Comparison of ENCODE assay signal across 8 cellular contexts in genomic region chr1:156860113-156860638, GRCh38. TPM values are rescaled to one million over a fixed set of nuclear protein-coding genes. Genes with fewer than 3 reads are reported as not detected.
DNase-seq lines count a peak whose midpoint lies in the region; ATAC-seq, FAIRE-seq and TF ChIP-seq lines count a peak whose summit lies in the region.

No MANE protein-coding gene starts in this region.

- in situ Hi-C loops in Panc1 (cut with HindIII; ENCODE audit: low pct_unique_long_range_greater_than_20kb, low sequenced_read_pairs): no loop called here

- peak overlapping the region; percentile 73 to 87 (median 84) for H3K4me3 Mint-ChIP-seq in CD4-positive, alpha-beta memory T cell

- DNase-seq in CD4-positive, alpha-beta memory T cell: peak in 4 of 5 donors; percentile 49 to 64 (median 52)
- DNase-seq in HEK293T (ENCODE audit: extremely low spot score): peak; percentile 86
- no peak for DNase-seq in Panc1 (ENCODE audit: low read depth, low spot score)
- peak; percentile 56 for DNase-seq in activated gamma-delta T cell treated with Interleukin-2 at 50 U/mL for 16 hours
- DNase-seq in glomerular visceral epithelial cell (ENCODE audit: extremely low spot score): peak; percentile 51
- peak in 5 of 6 donors; percentile 21 to 82 (median 51) for DNase-seq in pancreas
- DNase-seq in urothelium cell line (ENCODE audit: low spot score): peak; percentile 44

- WGBS in pancreas, 2 donors: 3% methylated on average over 35 of the region's 35 CpGs

- no peak overlapping the region for H3K27ac ChIP-seq in CD4-positive, alpha-beta memory T cell (ENCODE audit: low read depth, low read length)
- H3K27ac ChIP-seq in Panc1 (ENCODE audit: low read length) (no peak overlapping the region), pancreas (no peak overlapping the region)

- H3K4me1 ChIP-seq in CD4-positive, alpha-beta memory T cell (ENCODE audit: insufficient read depth, low read length): peaks cover 29% of the 10 kb centered on the region
- H3K4me1 ChIP-seq in Panc1 (ENCODE audit: control insufficient read depth, insufficient read depth, low read length) (peaks cover 13% of the 10 kb centered on the region), pancreas (peaks cover 0 to 23% (median 16%) of the 10 kb centered on the region in 3 donors)

- H3K9me3 ChIP-seq in CD4-positive, alpha-beta memory T cell (ENCODE audit: control insufficient read depth in 1 of 2, low read length in 2 of 2): no peaks in the 10 kb centered on the region
- H3K9me3 ChIP-seq in Panc1 (ENCODE audit: control insufficient read depth, insufficient read depth, low read depth, low read length) (no peaks in the 10 kb centered on the region), pancreas (no peaks in the 10 kb centered on the region)

- no TSS peak for BruUV-seq in Panc1 (replicated peaks; lab: Mats Ljungman, UMichigan)

- peak overlapping the region; percentile 49 to 63 for H3K4me3 ChIP-seq in CD4-positive, alpha-beta memory T cell (ENCODE audit: low read length in 2 of 2)
- peak overlapping the region; percentile 39 to 65 for H3K4me3 ChIP-seq in Panc1 (ENCODE audit: low read depth in 2 of 2, low read length in 2 of 2)
- peak overlapping the region in 1 of 4 donors; percentile 33 for H3K4me3 ChIP-seq in pancreas

- peaks cover 16% of the 10 kb centered on the region for H3K27me3 ChIP-seq in CD4-positive, alpha-beta memory T cell (ENCODE audit: insufficient read depth, low read length)
- no peaks in the 10 kb centered on the region; the same call in 1 of the 2 replicates for H3K27me3 ChIP-seq in Panc1 (ENCODE audit: control insufficient read depth, insufficient read depth, low read length)
- H3K27me3 ChIP-seq in pancreas: peaks cover 0 to 17% (median 0%) of the 10 kb centered on the region in 4 donors

- peaks cover 31 to 37% of the 10 kb centered on the region in 2 donors for H3K27me3 Mint-ChIP-seq in CD4-positive, alpha-beta memory T cell

- TF ChIP-seq CTCF in Panc1 (IDR thresholded peaks at IDR 0.05): peak; percentile 97
- TF ChIP-seq CTCF in pancreas (IDR thresholded peaks at IDR 0.05): peak; percentile 25 to 79 (median 70)

- intact Hi-C loops in CD4-positive, alpha-beta memory T cell (cut with micrococcal nuclease): loop anchor here (1.0 kb wide), 7 partner anchors 21 to 171 kb away; partner anchors contain the start of genes PRCC and SH2D2A
- intact Hi-C loops in Panc1 (cut with micrococcal nuclease; ENCODE audit: unreplicated experiment) (loop anchor here (2.0 to 10.0 kb wide), 2 partner anchors 59 to 165 kb away; no protein-coding TSS in a partner anchor), pancreas (cut with DNase I) (no loop called here)

- H3K36me3 Mint-ChIP-seq in CD4-positive, alpha-beta memory T cell: peaks cover 0 to 3% of the 10 kb centered on the region in 2 donors

- FAIRE-seq in pancreas (lab: Jason Lieb, UNC): no peak
- FAIRE-seq in urothelium cell line (lab: Jason Lieb, UNC): no peak

- H3K36me3 ChIP-seq in CD4-positive, alpha-beta memory T cell (ENCODE audit: insufficient read depth, low read length): no peaks in the 10 kb centered on the region
- H3K36me3 ChIP-seq in Panc1 (ENCODE audit: control insufficient read depth, insufficient read depth, low read length): no peaks in the 10 kb centered on the region
- no peaks in the 10 kb centered on the region for H3K36me3 ChIP-seq in pancreas

- CTCF ChIA-PET in CD4-positive, alpha-beta memory T cell (lab: Charles Lee; ENCODE audit: partially characterized antibody): interaction anchor here (0.7 to 10.1 kb wide), 37 partner anchors 8 to 236 kb away, joined by 3 to 344 read pairs (median 5); partner anchors contain the start of genes CRABP2, ISG20L2, METTL25B and PRCC
- CTCF ChIA-PET in HEK293T (lab: Yijun Ruan, JAX): interaction anchor here (0.7 to 4.4 kb wide), 28 partner anchors 9 to 200 kb away, joined by 3 to 62 read pairs (median 5); partner anchors contain the start of genes CRABP2, ISG20L2, LRRC71 and METTL25B
- CTCF ChIA-PET in Panc1 (lab: Charles Lee): interaction anchor here (0.5 to 3.0 kb wide), 24 partner anchors 9 to 233 kb away, joined by 3 to 39 read pairs (median 6); partner anchors contain the start of genes ISG20L2, METTL25B and MRPL24

- no peaks in the 10 kb centered on the region for H3K9me3 Mint-ChIP-seq in CD4-positive, alpha-beta memory T cell

- peak overlapping the region in 6 of 7 donors; percentile 20 to 86 (median 66) for H3K27ac Mint-ChIP-seq in CD4-positive, alpha-beta memory T cell

- ATAC-seq in Panc1 (peak; percentile 80), pancreas (peak; percentile 69 to 91 (median 88)), GM21423 (IDR thresholded peaks at IDR 0.05; ENCODE audit: unreplicated experiment) (no peak)

- H3K4me1 Mint-ChIP-seq in CD4-positive, alpha-beta memory T cell: peaks cover 8 to 45% (median 26%) of the 10 kb centered on the region in 4 donors

- POLR2A ChIA-PET in CD4-positive, alpha-beta memory T cell (lab: Charles Lee; ENCODE audit: partially characterized antibody): interaction anchor here (0.6 to 4.8 kb wide), 16 partner anchors 11 to 171 kb away, joined by 3 to 66 read pairs (median 5); partner anchors contain the start of genes ISG20L2, METTL25B, MRPL24 and PRCC
- POLR2A ChIA-PET in HEK293T (lab: Yijun Ruan, JAX): interaction anchor here (0.6 to 2.3 kb wide), 11 partner anchors 13 to 199 kb away, joined by 3 to 23 read pairs (median 4); partner anchors contain the start of genes ISG20L2, METTL25B, MRPL24 and PRCC
- POLR2A ChIA-PET in Panc1 (lab: Charles Lee): interaction anchor here (0.6 to 1.0 kb wide), 2 partner anchors 28 to 132 kb away, joined by 3 to 6 read pairs; partner anchors contain the start of genes ISG20L2 and METTL25B

TF ChIP-seq in HEK293T, 16 proteins besides CTCF, POLR2A, EP300 and RAD21:
- TF ChIP-seq BHLHE40 (IDR thresholded peaks at IDR 0.05; ENCODE audit: borderline replicate concordance) (no peak), L3MBTL2 (conservative IDR thresholded peaks at IDR 0.05) (0 out of 2 replicates have a peak, but pooled peaks have one; percentile 28), FOXA1 (IDR thresholded peaks at IDR 0.05) (no peak), ARNT (IDR thresholded peaks at IDR 0.05) (no peak), SUZ12 (IDR thresholded peaks at IDR 0.05) (no peak), FOXM1 (IDR thresholded peaks at IDR 0.05; ENCODE audit: borderline replicate concordance) (0 out of 2 replicates have a peak, but pooled peaks have one; percentile 36)

RNA-seq across cellular contexts. Expression of gene NTRK1, which starts 0.5 kb away (rescaled TPM):
- under 1 TPM in 1 of 2 experiments, not detected in 1; 0.23 TPM for total RNA-seq in CD4-positive, alpha-beta memory T cell
- not detected for polyA plus RNA-seq in CD4-positive, alpha-beta memory T cell
- total RNA-seq in Panc1 (2021; ENCODE audit: unreplicated experiment) (0.21 TPM), pancreas (under 1 TPM; 0.20 to 0.79 (median 0.35) TPM)
- polyA plus RNA-seq in Panc1 (2012; ENCODE audit: insufficient read length): 0.46 TPM
- polyA plus RNA-seq in pancreas: 1 to 10 TPM in 1 of 2 donors, under 1 TPM in 1; 0.99 to 1.1 TPM

RNA-seq across cellular contexts. Expression of gene INSRR, which starts 1.3 kb away (rescaled TPM):
- total RNA-seq in CD4-positive, alpha-beta memory T cell: under 1 TPM in 1 of 2 experiments, not detected in 1; 0.06 TPM
- not detected for polyA plus RNA-seq in CD4-positive, alpha-beta memory T cell
- total RNA-seq in Panc1 (2021; ENCODE audit: unreplicated experiment) (not detected), pancreas (under 1 TPM; 0.03 to 0.47 (median 0.09) TPM)
- polyA plus RNA-seq in Panc1 (2012; ENCODE audit: insufficient read length): not detected
- polyA plus RNA-seq in pancreas: under 1 TPM; 0.94 to 0.99 TPM

RNA-seq across cellular contexts. Expression of gene PEAR1, which starts 33.3 kb away (rescaled TPM):
- under 1 TPM; 0.32 to 0.36 TPM for total RNA-seq in CD4-positive, alpha-beta memory T cell
- not detected for polyA plus RNA-seq in CD4-positive, alpha-beta memory T cell
- 16.1 TPM for total RNA-seq in Panc1 (2021; ENCODE audit: unreplicated experiment)
- polyA plus RNA-seq in Panc1 (2012; ENCODE audit: insufficient read length): 13.3 TPM
- total RNA-seq in pancreas: 1 to 10 TPM; 1.7 to 5.6 (median 2.8) TPM
- 1 to 10 TPM; 6.6 to 7.1 TPM for polyA plus RNA-seq in pancreas

RNA-seq across cellular contexts. Expression of gene SH2D2A, which starts 43.5 kb away (rescaled TPM):
- total RNA-seq in CD4-positive, alpha-beta memory T cell: 10 to 100 TPM; 55.1 to 63.6 TPM
- polyA plus RNA-seq in CD4-positive, alpha-beta memory T cell: 10 to 100 TPM; 29.1 to 53.9 TPM
- total RNA-seq in Panc1 (2021; ENCODE audit: unreplicated experiment) (0.69 TPM), pancreas (1 to 10 TPM in 2 of 6 donors, under 1 TPM in 4; 0.16 to 1.5 (median 0.71) TPM)
- 1.5 TPM for polyA plus RNA-seq in Panc1 (2012; ENCODE audit: insufficient read length)
- polyA plus RNA-seq in pancreas: 1 to 10 TPM in 1 of 2 donors, under 1 TPM in 1; 0.40 to 1.3 TPM

Comparison
In these comparisons a context has a peak if more than half of its experiments do, and no peak if none do; other contexts are left out.
1. intact Hi-C loops: an anchor here in CD4-positive, alpha-beta memory T cell (1.0 kb wide) and Panc1 (2.0 to 10.0 kb wide); none called in pancreas.